In the genomic region with DNA sequence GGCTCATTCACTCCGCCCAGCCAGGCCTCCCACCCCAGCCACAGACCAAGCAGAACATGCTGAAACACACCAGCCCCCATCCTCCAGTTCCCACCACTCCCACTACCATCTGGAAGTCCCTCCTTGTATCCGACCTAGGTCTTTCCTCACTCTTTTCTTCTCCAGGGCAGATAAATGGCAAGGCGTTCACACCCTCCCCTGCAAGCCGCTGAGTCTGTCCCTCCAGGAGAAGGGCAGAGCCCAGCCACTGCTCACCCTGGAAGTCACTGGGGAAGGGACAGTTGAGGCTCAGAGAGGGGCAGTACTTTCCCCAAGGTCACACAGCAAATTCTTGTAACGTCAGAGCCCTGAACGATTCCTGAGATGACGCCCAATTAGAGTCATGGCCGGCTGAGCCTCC, we compare ENCODE assay signal across 16 cellular contexts. TPM values are rescaled to one million over a fixed set of nuclear protein-coding genes. Genes with fewer than 3 reads are reported as not detected.
DNase-seq lines count a peak whose midpoint lies in the region; ATAC-seq, FAIRE-seq and TF ChIP-seq lines count a peak whose summit lies in the region.
"Had no signal": no experiment of that assay in that cellular context is flagged by ENCODE, and none has a peak within 500 bp of the region (broad histone marks: within the 10 kb centered on the region; RNA-seq: fewer than 3 reads in every experiment).

No MANE protein-coding gene starts in this region.

- H3K4me1 Mint-ChIP-seq in WTC11, result no peaks in the 10 kb centered on the region
- H3K4me1 Mint-ChIP-seq: CD4-positive, alpha-beta memory T cell had no signal

- no peak overlapping the region for H3K27ac Mint-ChIP-seq in WTC11
- H3K27ac Mint-ChIP-seq: CD4-positive, alpha-beta memory T cell had no signal

- H4K5ac ChIP-seq in H1 (ENCODE audit: insufficient read length, low read depth, low read length), result no peak overlapping the region

- H3K36me3 ChIP-seq in H1 (ENCODE audit: control insufficient read depth in 2 of 4, insufficient read depth in 4 of 4, low read length in 3 of 4) (no peaks in the 10 kb centered on the region), suprapubic skin (no peaks in the 10 kb centered on the region)

- H2BK15ac ChIP-seq in H1 (ENCODE audit: low read length), result no peak overlapping the region

- H3K27ac ChIP-seq in A549, result no peak overlapping the region
- no peak overlapping the region for H3K27ac ChIP-seq in H1 (ENCODE audit: low read depth, low read length)
- H3K27ac ChIP-seq in suprapubic skin, result no peak overlapping the region

- no peaks in the 10 kb centered on the region; a peak in 1 of 7 replicates for H3K27me3 ChIP-seq in H1 (replicated peaks in 1 of 4; ENCODE audit: control insufficient read depth in 3 of 4, extremely low read depth in 1 of 4, insufficient read depth in 3 of 4, low read length in 3 of 4)
- H3K27me3 ChIP-seq in suprapubic skin, result peaks cover 45% of the 10 kb centered on the region

- no peak overlapping the region for H2BK120ac ChIP-seq in H1 (replicated peaks; ENCODE audit: low read depth, low read length)

- TF ChIP-seq RAD21 in A549 (conservative IDR thresholded peaks at IDR 0.05 in 1 of 2, IDR thresholded peaks at IDR 0.05 in 1 of 2) (no peak), H1 (IDR thresholded peaks at IDR 0.05 in 1 of 2, conservative IDR thresholded peaks at IDR 0.05 in 1 of 2; ENCODE audit: low read depth in 2 of 2, low read length in 2 of 2) (no peak)

- H3K4me3 ChIP-seq in A549 (no peak overlapping the region), H1 (ENCODE audit: extremely low read depth in 1 of 4, insufficient read depth in 2 of 4, low read depth in 3 of 4, low read length in 4 of 4) (no peak overlapping the region), suprapubic skin (no peak overlapping the region)

- no peak overlapping the region for H4K91ac ChIP-seq in H1 (replicated peaks; ENCODE audit: insufficient read length, low read length)

- no peak overlapping the region for H3K4me3 Mint-ChIP-seq in WTC11
- H3K4me3 Mint-ChIP-seq: CD4-positive, alpha-beta memory T cell had no signal

- no peak overlapping the region for H3K14ac ChIP-seq in H1 (ENCODE audit: insufficient read length)

- H3K4me1 ChIP-seq in A549, result no peaks in the 10 kb centered on the region
- no peaks in the 10 kb centered on the region for H3K4me1 ChIP-seq in H1 (replicated peaks in 1 of 4; ENCODE audit: control insufficient read depth in 3 of 4, insufficient read depth in 4 of 4, low read length in 3 of 4)
- no peaks in the 10 kb centered on the region for H3K4me1 ChIP-seq in suprapubic skin

- no peak for TF ChIP-seq EP300 in A549 (IDR thresholded peaks at IDR 0.05)
- no peak for TF ChIP-seq EP300 in H1 (IDR thresholded peaks at IDR 0.05; ENCODE audit: borderline replicate concordance in 1 of 2, low read depth in 2 of 2, low read length in 2 of 2)
- TF ChIP-seq EP300 in suprapubic skin (IDR thresholded peaks at IDR 0.05), result no peak

- no peak overlapping the region for H3K56ac ChIP-seq in H1 (replicated peaks; ENCODE audit: insufficient read length, low read depth, low read length)

- H3K27me3 Mint-ChIP-seq in WTC11 (ENCODE audit: low read depth), result peaks cover 4% of the 10 kb centered on the region; the same call in 1 of the 2 replicates

- DNase-seq in A549 (ENCODE audit: low read depth in 1 of 2, low spot score in 1 of 2) (no peak), WTC11 (ENCODE audit: low spot score) (no peak), H1 (ENCODE audit: low read depth in 1 of 2, low spot score in 2 of 2) (no peak), D341Med (ENCODE audit: low spot score) (no peak), suprapubic skin (ENCODE audit: low spot score in 2 of 2) (no peak)
- DNase-seq: 8988T; C1 segment of cervical spinal cord; Calu3; CD4-positive, alpha-beta memory T cell; COR-L47; DMS153; DND-41; GOT3; HCEC 1CT had no signal

- no peak for TF ChIP-seq CTCF in A549 (IDR thresholded peaks at IDR 0.05)
- no peak for TF ChIP-seq CTCF in WTC11 (IDR thresholded peaks at IDR 0.05)
- TF ChIP-seq CTCF in H1 (IDR thresholded peaks at IDR 0.05; ENCODE audit: control extremely low read depth in 1 of 3, insufficient read depth in 1 of 3, low read depth in 1 of 3, low read length in 3 of 3), result no peak
- no peak for TF ChIP-seq CTCF in suprapubic skin (IDR thresholded peaks at IDR 0.05)

- H4K8ac ChIP-seq in H1 (ENCODE audit: extremely low read depth, insufficient read depth, low read length), result peak overlapping the region; percentile 21

- ATAC-seq in A549 (no peak), WTC11 (no peak), GM21526 (IDR thresholded peaks at IDR 0.05; ENCODE audit: low FRiP score, unreplicated experiment) (no peak)

- no peaks in the 10 kb centered on the region for H3K79me1 ChIP-seq in H1 (ENCODE audit: low read depth, low read length)

- peaks cover 0 to 8% of the 10 kb centered on the region in 2 experiments for H4K20me1 ChIP-seq in H1 (replicated peaks in 1 of 2; ENCODE audit: control insufficient read depth in 1 of 2, insufficient read depth in 2 of 2, low read length in 2 of 2)

- H3K9me3 Mint-ChIP-seq in WTC11, result no peaks in the 10 kb centered on the region; the same call in 1 of the 2 replicates
- H3K9me3 Mint-ChIP-seq: CD4-positive, alpha-beta memory T cell had no signal

- H3K23me2 ChIP-seq in H1 (ENCODE audit: low read depth, low read length), result peaks cover 11% of the 10 kb centered on the region; the same call in 1 of the 2 replicates

- no peak overlapping the region for H3K18ac ChIP-seq in H1 (ENCODE audit: extremely low read depth, low read length)

- H3K36me3 Mint-ChIP-seq in WTC11, result no peaks in the 10 kb centered on the region
- H3K36me3 Mint-ChIP-seq: CD4-positive, alpha-beta memory T cell had no signal

- no peak overlapping the region for H2BK12ac ChIP-seq in H1 (ENCODE audit: low read depth, low read length)

- H3K79me2 ChIP-seq in H1 (ENCODE audit: control insufficient read depth in 1 of 2, insufficient read depth in 2 of 2, low read length in 2 of 2), result no peaks in the 10 kb centered on the region

- H2BK20ac ChIP-seq in H1 (ENCODE audit: low read length), result no peak overlapping the region

- no peak overlapping the region for H3K23ac ChIP-seq in H1 (ENCODE audit: insufficient read length)

- no peak overlapping the region for H3K4ac ChIP-seq in H1 (replicated peaks; ENCODE audit: insufficient read length, low read depth, low read length)

- no peak overlapping the region for H2BK5ac ChIP-seq in H1 (ENCODE audit: low read depth, low read length)

- no peak for TF ChIP-seq POLR2A in A549 (IDR thresholded peaks at IDR 0.05; ENCODE audit: low read length)
- no peak for TF ChIP-seq POLR2A in H1 (IDR thresholded peaks at IDR 0.05; ENCODE audit: control extremely low read depth in 1 of 2, low read depth in 2 of 2, low read length in 2 of 2)
- TF ChIP-seq POLR2A in suprapubic skin (IDR thresholded peaks at IDR 0.05), result no peak

- CTCF ChIA-PET in A549 (lab: Yijun Ruan, JAX) (interaction anchor here (1.6 to 1.8 kb wide), 2 partner anchors 152 to 164 kb away, joined by 4 read pairs; no protein-coding TSS in a partner anchor), WTC11 (lab: Charles Lee) (interaction anchor here (1.1 kb wide), 1 partner anchor 109 kb away, joined by 3 read pairs; no protein-coding TSS in a partner anchor), H1 (lab: Charles Lee; ENCODE audit: partially characterized antibody) (interaction anchor here (0.6 kb wide), 1 partner anchor 87 kb away, joined by 4 read pairs; no protein-coding TSS in a partner anchor)

- H3K9me3 ChIP-seq in A549, result no peaks in the 10 kb centered on the region
- no peaks in the 10 kb centered on the region for H3K9me3 ChIP-seq in H1 (ENCODE audit: insufficient read depth in 2 of 2, low read depth in 1 of 2, low read length in 1 of 2)
- H3K9me3 ChIP-seq in suprapubic skin, result no peaks in the 10 kb centered on the region

- no peak overlapping the region for H2AFZ ChIP-seq in H1 (ENCODE audit: low read length)

- POLR2A ChIA-PET in A549 (lab: Yijun Ruan, JAX), result no interaction called here
- POLR2A ChIA-PET in WTC11 (lab: Charles Lee), result no interaction called here
- POLR2A ChIA-PET in H1 (lab: Charles Lee; ENCODE audit: partially characterized antibody), result interaction anchor here (0.8 kb wide), 1 partner anchor 7 kb away, joined by 3 read pairs; no protein-coding TSS in a partner anchor

- FAIRE-seq in A549 (lab: Jason Lieb, UNC), result no peak
- FAIRE-seq in H1 (lab: Jason Lieb, UNC), result no peak
- FAIRE-seq: G401.6 had no signal

- H3K4me2 ChIP-seq in A549 (no peak overlapping the region), H1 (ENCODE audit: insufficient read depth in 1 of 2, low read depth in 2 of 2, low read length in 2 of 2) (no peak overlapping the region)

- no peak overlapping the region for H2AK5ac ChIP-seq in H1 (ENCODE audit: low read depth, low read length)

- no peak overlapping the region for H3K9ac ChIP-seq in H1 (replicated peaks in 1 of 4; ENCODE audit: extremely low read depth in 1 of 4, low read depth in 3 of 4, low read length in 3 of 4)

- WGBS in A549 (ENCODE audit: missing lambda C conversion rate), result 6% methylated on average over 8 of the region's 8 CpGs
- WGBS in H1 (ENCODE audit: extremely low coverage in 1 of 2, insufficient coverage in 1 of 2, insufficient read length in 1 of 2, insufficient replicate concordance in 2 of 2, low coverage in 1 of 2, low lambda C conversion rate in 2 of 2, missing lambda C conversion rate in 1 of 2), 2 experiments, result 75% methylated on average over 8 of the region's 8 CpGs; no CpG with 5 or more reads in 1 of the 2 experiments
- WGBS in suprapubic skin, result 60% methylated on average over 8 of the region's 8 CpGs

TF ChIP-seq in A549, 52 proteins besides CTCF, POLR2A, EP300 and RAD21 (continues in another document):
- peak; percentile 77; the same call in 1 of the 2 replicates for TF ChIP-seq KDM1A (IDR thresholded peaks at IDR 0.05; ENCODE audit: low read depth)

TF ChIP-seq in H1, 55 proteins besides CTCF, POLR2A, EP300 and RAD21 (continues in another document):
- TF ChIP-seq TAF7 (optimal IDR thresholded peaks at IDR 0.05; ENCODE audit: borderline replicate concordance, low read depth, low read length), result no peak

RNA-seq across cellular contexts. Expression of a gene that starts 45.5 kb away (rescaled TPM):
- polyA plus RNA-seq in A549 (2011; rRNA removed) (2.6 and 4.7 TPM in 2 replicates), A549 (2017; fragmentation: RNase III; extraction: RNeasy Plus Mini Kit Qiagen cat#74134 plus additional on column Dnase treatment) (34.6 to 36.4 TPM (median 34.9 TPM) in 3 replicates), H1 (2011; rRNA removed) (0.56 and 0.82 TPM in 2 replicates)
- 8.9 and 14.2 TPM in 2 replicates for polyA plus RNA-seq in A549 (2012; cell fraction: cytosol; rRNA removed)
- 20.1 and 22.9 TPM in 2 replicates for polyA plus RNA-seq in A549 (2012; cell fraction: nucleus; rRNA removed)
- 10.5 and 14.6 TPM in 2 replicates for polyA minus RNA-seq in A549 (2011; rRNA and poly(A)+ RNA removed)
- total RNA-seq in WTC11 (2021) (3.5 to 4.4 TPM (median 4.0 TPM) in 3 replicates), suprapubic skin (100 to 1,000 TPM; 135 to 234 (median 194) TPM)
- 2.6 and 3.2 TPM in 2 replicates for total RNA-seq in H1 (2021; fragmentation: NEBNext Ultra II Directional; extraction: Animal tissue kit (Norgen Biotek cat#: 25700))
- polyA plus RNA-seq in H1 (2011; cell fraction: cytosol; rRNA removed), result 0.35 TPM
- polyA plus RNA-seq in H1 (2011; cell fraction: nucleus; rRNA removed), result 0.88 TPM
- polyA plus RNA-seq in H1 (2012, experiment 1 of 2), result 2.1 to 4.3 TPM (median 3.5 TPM) in 4 replicates
- polyA plus RNA-seq in H1 (2012, experiment 2 of 2), result 2.9 TPM
- polyA plus RNA-seq in H1 (2013, experiment 1 of 2), result 6.0 TPM
- polyA plus RNA-seq in H1 (2013, experiment 2 of 2), result 5.3 TPM
- polyA minus RNA-seq in H1 (2011; rRNA and poly(A)+ RNA removed), result 0.34 and 0.41 TPM in 2 replicates
- 1.2 TPM for polyA minus RNA-seq in H1 (2011; cell fraction: cytosol; rRNA and poly(A)+ RNA removed)
- polyA minus RNA-seq in H1 (2011; cell fraction: nucleus; rRNA and poly(A)+ RNA removed), result 1.6 TPM

Comparison
In these comparisons a context has a peak if more than half of its experiments do, and no peak if none do; other contexts are left out.
1. RNA of a gene that starts 45.5 kb away (total RNA-seq): 135 to 234 TPM in suprapubic skin; 3.5 to 4.4 TPM in WTC11 and 2.6 to 3.2 TPM in H1; every median in the first group is over 10 times any median in the second.